ENCODE assay signal across 15 cellular contexts in the genomic region with DNA sequence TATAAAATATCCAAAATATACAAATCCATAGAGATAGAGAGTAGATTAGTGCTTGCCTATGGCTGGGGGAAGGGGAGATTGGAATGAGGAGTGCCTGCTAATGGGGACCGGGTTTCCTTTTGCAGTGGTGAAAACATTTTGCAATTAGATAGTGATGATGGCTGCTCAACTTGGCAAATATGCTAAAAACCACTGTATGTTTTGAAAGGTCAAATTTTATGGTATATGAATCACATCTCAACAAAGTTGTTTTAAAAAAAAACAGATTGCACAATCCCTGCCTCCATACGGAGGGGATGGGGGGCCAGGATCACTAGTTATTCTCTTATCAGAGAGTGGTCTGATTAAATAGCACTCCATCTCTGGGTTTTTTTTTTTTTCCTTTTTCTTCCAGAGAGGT.
A peak's percentile ranks its signal among the peaks of the same experiment; 100 is the strongest.
DNase-seq lines count a peak whose midpoint lies in the region; ATAC-seq and TF ChIP-seq lines count a peak whose summit lies in the region.
"Had no signal": no experiment of that assay in that cellular context is flagged by ENCODE, and none has a peak within 500 bp of the region (broad histone marks: within the 10 kb centered on the region; RNA-seq: fewer than 3 reads in every experiment).

No MANE protein-coding gene starts in this region.

- TF ChIP-seq CTCF in right atrium auricular region (IDR thresholded peaks at IDR 0.05) (no peak), heart left ventricle (IDR thresholded peaks at IDR 0.05) (no peak)

- H3K27me3 Mint-ChIP-seq in memory B cell: no peaks in the 10 kb centered on the region
- H3K27me3 Mint-ChIP-seq in stimulated activated naive B cell treated with anti-CD40 and anti-IgM and Interleukin-4, amounts not matched to agents 10 μg/mL and 1 μg/mL and 100 μg/mL, for 72 hours: no peaks in the 10 kb centered on the region

- H3K4me1 ChIP-seq in BLaER1 treated with 17β-estradiol and CSF1 and Interleukin-3, amounts not matched to agents 10 nM and 100 nM: peaks cover 33 to 100% (median 97%) of the 10 kb centered on the region in 10 experiments
- H3K4me1 ChIP-seq in Karpas-422 (ENCODE audit: low read length) (peaks cover 81% of the 10 kb centered on the region), right atrium auricular region (peaks cover 0 to 9% of the 10 kb centered on the region in 2 donors), heart left ventricle (peaks cover 0 to 83% (median 3%) of the 10 kb centered on the region in 12 donors)
- H3K4me1 ChIP-seq: prostate gland, testis had no signal

- no peak for DNase-seq in Karpas-422
- peak; percentile 92 for DNase-seq in amniotic epithelial cell (ENCODE audit: low read depth)
- DNase-seq in memory B cell (ENCODE audit: low spot score in 2 of 2): no peak
- no peak for DNase-seq in right atrium auricular region (ENCODE audit: low spot score)
- DNase-seq in heart left ventricle: no peak
- DNase-seq in stimulated activated naive B cell treated with anti-CD40 and anti-IgM and Interleukin-4, amounts not matched to agents 10 μg/mL and 1 μg/mL and 100 μg/mL, for 72 hours: no peak
- DNase-seq: activated gamma-delta T cell treated with Interleukin-2 at 50 U/mL for 16 hours, COR-L47, NCI-H187 treated with DMSO at 0.1 percent for 48 hours, testis had no signal

- H3K79me2 ChIP-seq in Karpas-422 (ENCODE audit: low read length): peaks cover 58% of the 10 kb centered on the region

- no peak for ATAC-seq in memory B cell (ENCODE audit: low read depth)
- ATAC-seq in heart left ventricle: no peak
- no peak for ATAC-seq in stimulated activated naive B cell treated with anti-CD40 and anti-IgM and Interleukin-4, amounts not matched to agents 10 μg/mL and 1 μg/mL and 100 μg/mL, for 72 hours (replicated peaks)
- no peak for ATAC-seq in GM19395 (IDR thresholded peaks at IDR 0.05; ENCODE audit: unreplicated experiment)
- ATAC-seq: activated CD4-positive, CD25-positive, alpha-beta regulatory T cell treated with anti-CD3 and anti-CD28 coated beads, Interleukin-2, amount 50 U/mL, for 24 hours had no signal

- peak overlapping the region in 1 of 11 experiments; percentile 50; a peak in 2 of 22 replicates for H3K9ac ChIP-seq in BLaER1 treated with 17β-estradiol and CSF1 and Interleukin-3, amounts not matched to agents 10 nM and 100 nM
- peak overlapping the region; percentile 13; the same call in 1 of the 2 replicates for H3K9ac ChIP-seq in Karpas-422 (ENCODE audit: low read length)

- H3K36me3 Mint-ChIP-seq in memory B cell: no peaks in the 10 kb centered on the region
- peaks cover 0 to 14% of the 10 kb centered on the region in 2 donors for H3K36me3 Mint-ChIP-seq in stimulated activated naive B cell treated with anti-CD40 and anti-IgM and Interleukin-4, amounts not matched to agents 10 μg/mL and 1 μg/mL and 100 μg/mL, for 72 hours

- peak overlapping the region; percentile 90 for H3K27ac Mint-ChIP-seq in memory B cell
- no peak overlapping the region for H3K27ac Mint-ChIP-seq in stimulated activated naive B cell treated with anti-CD40 and anti-IgM and Interleukin-4, amounts not matched to agents 10 μg/mL and 1 μg/mL and 100 μg/mL, for 72 hours

- H3K4me2 ChIP-seq in BLaER1 treated with 17β-estradiol and CSF1 and Interleukin-3, amounts not matched to agents 10 nM and 100 nM: peak overlapping the region in 10 of 11 experiments; percentile 8 to 89 (median 55); a peak in 16 of 22 replicates
- H3K4me2 ChIP-seq in Karpas-422 (ENCODE audit: low read depth, low read length, poor library complexity, severe bottlenecking): peak overlapping the region; percentile 66

- no peak overlapping the region for H2AFZ ChIP-seq in Karpas-422 (ENCODE audit: low read length)

- peak overlapping the region in 8 of 11 experiments; percentile 17 to 99 (median 56); a peak in 14 of 22 replicates for H3K27ac ChIP-seq in BLaER1 treated with 17β-estradiol and CSF1 and Interleukin-3, amounts not matched to agents 10 nM and 100 nM
- peak overlapping the region; percentile 93 for H3K27ac ChIP-seq in Karpas-422 (ENCODE audit: low read length)
- H3K27ac ChIP-seq in right atrium auricular region: no peak overlapping the region
- no peak overlapping the region for H3K27ac ChIP-seq in heart left ventricle
- H3K27ac ChIP-seq: HL-60, prostate gland, testis had no signal

- intact Hi-C loops in heart left ventricle (cut with DNase I): no loop called here

- no peak for TF ChIP-seq POLR2A in heart left ventricle (IDR thresholded peaks at IDR 0.05)

- H3K4me1 Mint-ChIP-seq in memory B cell: peaks cover 41% of the 10 kb centered on the region
- peaks cover 43 to 73% of the 10 kb centered on the region in 2 donors for H3K4me1 Mint-ChIP-seq in stimulated activated naive B cell treated with anti-CD40 and anti-IgM and Interleukin-4, amounts not matched to agents 10 μg/mL and 1 μg/mL and 100 μg/mL, for 72 hours

- H3K9me3 Mint-ChIP-seq in memory B cell: no peaks in the 10 kb centered on the region
- H3K9me3 Mint-ChIP-seq in stimulated activated naive B cell treated with anti-CD40 and anti-IgM and Interleukin-4, amounts not matched to agents 10 μg/mL and 1 μg/mL and 100 μg/mL, for 72 hours: peaks cover 0 to 1% of the 10 kb centered on the region in 2 donors

- H3K4me3 ChIP-seq in BLaER1 treated with 17β-estradiol and CSF1 and Interleukin-3, amounts not matched to agents 10 nM and 100 nM: peak overlapping the region in 1 of 10 experiments; percentile 3; a peak in 1 of 20 replicates
- H3K4me3 ChIP-seq in Karpas-422 (ENCODE audit: low read length): peak overlapping the region; percentile 7; the same call in 1 of the 2 replicates
- no peak overlapping the region for H3K4me3 ChIP-seq in right atrium auricular region
- no peak overlapping the region for H3K4me3 ChIP-seq in heart left ventricle
- H3K4me3 ChIP-seq: prostate gland, testis had no signal

- no peaks in the 10 kb centered on the region for H3K9me2 ChIP-seq in Karpas-422 (replicated peaks; ENCODE audit: insufficient read depth, low read length)

- no peaks in the 10 kb centered on the region for H3K27me3 ChIP-seq in BLaER1 treated with 17β-estradiol and CSF1 and Interleukin-3, amounts not matched to agents 10 nM and 100 nM
- H3K27me3 ChIP-seq in Karpas-422 (ENCODE audit: low read length) (no peaks in the 10 kb centered on the region), right atrium auricular region (no peaks in the 10 kb centered on the region), heart left ventricle (no peaks in the 10 kb centered on the region)
- H3K27me3 ChIP-seq: testis had no signal

- H3K4me3 Mint-ChIP-seq in memory B cell: no peak overlapping the region
- H3K4me3 Mint-ChIP-seq in stimulated activated naive B cell treated with anti-CD40 and anti-IgM and Interleukin-4, amounts not matched to agents 10 μg/mL and 1 μg/mL and 100 μg/mL, for 72 hours: no peak overlapping the region

- H3K36me3 ChIP-seq in BLaER1 treated with 17β-estradiol and CSF1 and Interleukin-3, amounts not matched to agents 10 nM and 100 nM: no peaks in the 10 kb centered on the region
- H3K36me3 ChIP-seq in Karpas-422 (ENCODE audit: insufficient read depth, low read length) (no peaks in the 10 kb centered on the region), right atrium auricular region (no peaks in the 10 kb centered on the region), heart left ventricle (no peaks in the 10 kb centered on the region)
- H3K36me3 ChIP-seq: prostate gland had no signal

- no peaks in the 10 kb centered on the region for H3K9me3 ChIP-seq in BLaER1 treated with 17β-estradiol and CSF1 and Interleukin-3, amounts not matched to agents 10 nM and 100 nM (replicated peaks in 1 of 11)
- no peaks in the 10 kb centered on the region for H3K9me3 ChIP-seq in Karpas-422 (ENCODE audit: low read length)
- H3K9me3 ChIP-seq in right atrium auricular region: no peaks in the 10 kb centered on the region
- H3K9me3 ChIP-seq in heart left ventricle: no peaks in the 10 kb centered on the region
- H3K9me3 ChIP-seq: prostate gland, testis had no signal

- H4K20me1 ChIP-seq in BLaER1 treated with 17β-estradiol and CSF1 and Interleukin-3, amounts not matched to agents 10 nM and 100 nM: no peaks in the 10 kb centered on the region
- H4K20me1 ChIP-seq in Karpas-422 (ENCODE audit: insufficient read depth, low read depth, low read length): no peaks in the 10 kb centered on the region

- WGBS in heart left ventricle, 4 donors: 61 to 69% (median 62%) methylated on average over 2 of the region's 2 CpGs

Comparison
In these comparisons a context has a peak if more than half of its experiments do, and no peak if none do; other contexts are left out.
1. H3K27ac ChIP-seq: peak in BLaER1 treated with 17β-estradiol and CSF1 and Interleukin-3, amounts not matched to agents 10 nM and 100 nM (8 of 11) and Karpas-422 (single experiment); none in right atrium auricular region (0 of 2) and heart left ventricle (0 of 12).